In genomic region chr14:32469388-32470160, GRCh38 we compare ENCODE assay signal across 8 cellular contexts.
DNase-seq lines count a peak whose midpoint lies in the region; FAIRE-seq and TF ChIP-seq lines count a peak whose summit lies in the region.

No MANE protein-coding gene starts in this region.

- no peak overlapping the region for H3K9ac ChIP-seq in colonic mucosa (ENCODE audit: low read depth in 2 of 2, low read length in 2 of 2)

- no peaks in the 10 kb centered on the region for H3K4me1 ChIP-seq in colonic mucosa
- no peaks in the 10 kb centered on the region for H3K4me1 ChIP-seq in effector memory CD4-positive, alpha-beta T cell (ENCODE audit: control insufficient read depth, insufficient read depth, low read length, poor library complexity, severe bottlenecking)

- TF ChIP-seq CTCF in 22Rv1 (IDR thresholded peaks at IDR 0.05), result peak; percentile 72
- peak; percentile 34 for TF ChIP-seq CTCF in colonic mucosa (IDR thresholded peaks at IDR 0.05)

- DNase-seq in GM19239 (ENCODE audit: insufficient read length, low spot score) (no peak), NCI-H69 (lab: John Stamatoyannopoulos, UW) (peak; percentile 69), colonic mucosa (no peak), midbrain (lab: John Stamatoyannopoulos, UW) (peak; percentile 70), GM12892 (ENCODE audit: insufficient read length) (no peak)
- DNase-seq in effector memory CD4-positive, alpha-beta T cell, result no peak
- no peak for DNase-seq in stimulated activated naive CD4-positive, alpha-beta T cell (lab: John Stamatoyannopoulos, UW)

- H3K9me3 ChIP-seq in colonic mucosa, result no peaks in the 10 kb centered on the region
- H3K9me3 ChIP-seq in effector memory CD4-positive, alpha-beta T cell (ENCODE audit: control insufficient read depth, low read length), result no peaks in the 10 kb centered on the region

- no peak for TF ChIP-seq POLR2A in GM12892 (IDR thresholded peaks at IDR 0.05; ENCODE audit: low read depth, low read length)

- H3K36me3 ChIP-seq in colonic mucosa, result no peaks in the 10 kb centered on the region
- no peaks in the 10 kb centered on the region for H3K36me3 ChIP-seq in effector memory CD4-positive, alpha-beta T cell (ENCODE audit: control insufficient read depth, insufficient read depth, low read length)

- H3K27me3 ChIP-seq in colonic mucosa, result no peaks in the 10 kb centered on the region
- H3K27me3 ChIP-seq in effector memory CD4-positive, alpha-beta T cell (replicated peaks; ENCODE audit: control insufficient read depth, insufficient read depth, low read length, poor library complexity, severe bottlenecking), result no peaks in the 10 kb centered on the region

- H3K27ac ChIP-seq in 22Rv1 (no peak overlapping the region), colonic mucosa (no peak overlapping the region)
- H3K27ac ChIP-seq in effector memory CD4-positive, alpha-beta T cell (ENCODE audit: insufficient read depth, low read length, poor library complexity, severe bottlenecking), result no peak overlapping the region

- intact Hi-C loops in colonic mucosa (cut with DNase I), result loop anchor here (5.0 to 10.0 kb wide), 3 partner anchors 212 to 965 kb away; no protein-coding TSS in a partner anchor

- peak; percentile 31 for FAIRE-seq in GM19239 (lab: Jason Lieb, UNC)
- FAIRE-seq in GM12892 (lab: Jason Lieb, UNC), result no peak

- no peak overlapping the region for H3K4me3 ChIP-seq in colonic mucosa
- no peak overlapping the region for H3K4me3 ChIP-seq in effector memory CD4-positive, alpha-beta T cell (ENCODE audit: insufficient read depth, low read depth, low read length, poor library complexity, severe bottlenecking)

Comparison
In these comparisons a context has a peak if more than half of its experiments do, and no peak if none do; other contexts are left out.
1. DNase-seq: peak in NCI-H69 (single experiment) and midbrain (single experiment); none in GM19239 (single experiment), colonic mucosa (single experiment), effector memory CD4-positive, alpha-beta T cell (0 of 3), GM12892 (single experiment) and stimulated activated naive CD4-positive, alpha-beta T cell (0 of 6).